In the genomic region with DNA sequence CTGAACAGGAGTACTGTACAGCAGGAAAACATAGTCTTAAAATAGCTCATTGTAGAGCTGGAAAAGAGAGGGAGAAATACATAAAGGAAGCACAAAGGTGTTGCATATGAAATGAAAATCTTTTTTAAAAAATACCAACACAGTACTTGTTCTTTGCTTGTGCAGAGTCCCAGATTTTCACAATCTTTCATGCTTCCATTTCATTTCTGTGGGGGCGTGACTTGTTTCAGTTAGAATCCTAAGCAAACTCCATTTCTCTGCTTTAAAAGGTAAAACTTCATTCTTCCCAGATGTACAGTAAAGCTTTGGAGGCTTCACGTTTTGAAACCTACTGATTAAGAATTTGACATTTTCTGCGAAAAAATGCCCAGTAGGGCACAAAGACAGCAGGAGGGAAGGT, we compare ENCODE assay signal across 36 cellular contexts. TPM values are rescaled to one million over a fixed set of nuclear protein-coding genes. Genes with fewer than 3 reads are reported as not detected.
"Had no signal": no experiment of that assay in that cellular context is flagged by ENCODE, and none has a peak within 500 bp of the region (broad histone marks: within the 10 kb centered on the region; RNA-seq: fewer than 3 reads in every experiment).

No MANE protein-coding gene starts in this region.

- DNase-seq: Karpas-422, Kasumi-1, KG1, MG63, MM.1S, MV-4-11, NCI-H1048, NCI-H1092, NCI-H1092 treated with DMSO at 0.1 percent for 48 hours, NCI-H1105, NCI-H1105 treated with DMSO at 0.1 percent for 48 hours, NCI-H1417, NCI-H1417 treated with DMSO at 0.1 percent for 48 hours, NCI-H1436, NCI-H1436 treated with DMSO at 0.1 percent for 48 hours, NCI-H146, NCI-H1694, NCI-H1694 treated with DMSO at 0.1 percent for 48 hours, NCI-H187, NCI-H187 treated with DMSO at 0.1 percent for 48 hours, NCI-H1930, NCI-H2029, NCI-H2029 treated with DMSO at 0.1 percent for 48 hours, NCI-H2081, NCI-H2081 treated with DMSO at 0.1 percent for 48 hours, NCI-H2107, NCI-H2171, NCI-H2171 treated with DMSO at 0.1 percent for 48 hours, NCI-H2227 treated with DMSO at 0.1 percent for 48 hours, NCI-H226, NCI-H345, NCI-H446, NCI-H446 treated with DMSO at 0.1 percent for 48 hours had no signal

- H3K27me3 ChIP-seq: MG63 had no signal

- H3K4me2 ChIP-seq: KMS-11 had no signal

- H3K36me3 ChIP-seq: MG63 had no signal

- H3K4me3 ChIP-seq: MG63 had no signal

- H3K9ac ChIP-seq: KMS-11 had no signal

- H3K9me3 ChIP-seq: MG63 had no signal

- H3K27ac ChIP-seq: KMS-11 had no signal

RNA-seq across cellular contexts. Expression of gene MARCHF10, which starts 48.5 kb away (rescaled TPM):
- total RNA-seq: MCF 10A, NCI-H460 had no signal
